In genomic region chr1:39178541-39179431, GRCh38 we compare ENCODE assay signal across 9 cellular contexts. TPM values are rescaled to one million over a fixed set of nuclear protein-coding genes. Genes with fewer than 3 reads are reported as not detected.
DNase-seq lines count a peak whose midpoint lies in the region; ATAC-seq, FAIRE-seq and TF ChIP-seq lines count a peak whose summit lies in the region.
"Had no signal": no experiment of that assay in that cellular context is flagged by ENCODE, and none has a peak within 500 bp of the region (broad histone marks: within the 10 kb centered on the region; RNA-seq: fewer than 3 reads in every experiment).

No MANE protein-coding gene starts in this region.

- no peaks in the 10 kb centered on the region for H3K36me3 ChIP-seq in HUES48 (ENCODE audit: control insufficient read depth, insufficient read depth, low read length)
- no peaks in the 10 kb centered on the region for H3K36me3 ChIP-seq in body of pancreas (replicated peaks in 1 of 2; ENCODE audit: insufficient read depth in 1 of 2, low read depth in 2 of 2)
- H3K36me3 ChIP-seq in thoracic aorta = no peaks in the 10 kb centered on the region
- H3K36me3 ChIP-seq in Karpas-422 (ENCODE audit: insufficient read depth, low read length) = no peaks in the 10 kb centered on the region
- no peaks in the 10 kb centered on the region for H3K36me3 ChIP-seq in small intestine (ENCODE audit: control insufficient read depth in 2 of 2, insufficient read depth in 2 of 2, low read length in 2 of 2)

- no peak for FAIRE-seq in small intestine (lab: Jason Lieb, UNC)

- peak; percentile 22 to 57 (median 40) for DNase-seq in body of pancreas
- DNase-seq in left lobe of liver (ENCODE audit: low spot score) = no peak
- no peak for DNase-seq in thoracic aorta (ENCODE audit: low spot score)
- no peak for DNase-seq in activated gamma-delta T cell treated with Interleukin-2 at 50 U/mL for 16 hours
- DNase-seq in Karpas-422 = no peak
- DNase-seq in small intestine = no peak
- DNase-seq: activated naive CD8-positive, alpha-beta T cell treated with anti-CD3 and anti-CD28 coated beads for 36 hours had no signal

- no peak overlapping the region for H3K4me3 ChIP-seq in HUES48 (ENCODE audit: low read depth, low read length)
- no peak overlapping the region for H3K4me3 ChIP-seq in body of pancreas
- peak overlapping the region; percentile 6 for H3K4me3 ChIP-seq in thoracic aorta
- no peak overlapping the region for H3K4me3 ChIP-seq in Karpas-422 (ENCODE audit: low read length)
- no peak overlapping the region for H3K4me3 ChIP-seq in small intestine (ENCODE audit: low read depth in 1 of 2, low read length in 2 of 2)

- ATAC-seq in body of pancreas (peak; percentile 85), left lobe of liver (peak; percentile 67), thoracic aorta (ENCODE audit: insufficient number of reproducible peaks, low FRiP score, low read depth) (no peak), GM18873 (IDR thresholded peaks at IDR 0.05; ENCODE audit: low FRiP score, unreplicated experiment) (no peak)

- 38 to 39% methylated on average over 6 of the region's 6 CpGs for WGBS in body of pancreas, 2 donors
- 59 to 67% (median 59%) methylated on average over 6 of the region's 6 CpGs for WGBS in small intestine, 3 donors

- H2AFZ ChIP-seq in Karpas-422 (ENCODE audit: low read length) = no peak overlapping the region

- H3K9me3 ChIP-seq in HUES48 (ENCODE audit: control insufficient read depth, insufficient read depth, low read length) (no peaks in the 10 kb centered on the region), body of pancreas (no peaks in the 10 kb centered on the region), thoracic aorta (no peaks in the 10 kb centered on the region), Karpas-422 (ENCODE audit: low read length) (no peaks in the 10 kb centered on the region), small intestine (ENCODE audit: control insufficient read depth, low read depth) (no peaks in the 10 kb centered on the region)

- H3K27ac ChIP-seq in HUES48 (ENCODE audit: low read depth, low read length) = peak overlapping the region; percentile 49
- H3K27ac ChIP-seq in body of pancreas = peak overlapping the region; percentile 42 to 79 (median 72)
- H3K27ac ChIP-seq in thoracic aorta = peak overlapping the region in 1 of 2 donors; percentile 56
- H3K27ac ChIP-seq in Karpas-422 (ENCODE audit: low read length) = no peak overlapping the region
- peak overlapping the region in 1 of 2 donors; percentile 42 for H3K27ac ChIP-seq in small intestine (ENCODE audit: low read depth in 1 of 2, low read length in 1 of 2)

- TF ChIP-seq POLR2A in body of pancreas (IDR thresholded peaks at IDR 0.05) = no peak

- H3K9ac ChIP-seq in HUES48 (ENCODE audit: low read depth, low read length) = no peak overlapping the region
- no peak overlapping the region for H3K9ac ChIP-seq in Karpas-422 (ENCODE audit: low read length)

- TF ChIP-seq CTCF in body of pancreas (IDR thresholded peaks at IDR 0.05) (no peak), thoracic aorta (IDR thresholded peaks at IDR 0.05) (no peak)

- H4K20me1 ChIP-seq in Karpas-422 (ENCODE audit: insufficient read depth, low read depth, low read length) = no peaks in the 10 kb centered on the region

- no peaks in the 10 kb centered on the region for H3K27me3 ChIP-seq in HUES48 (ENCODE audit: control insufficient read depth, insufficient read depth, low read length)
- H3K27me3 ChIP-seq in body of pancreas = no peaks in the 10 kb centered on the region
- no peaks in the 10 kb centered on the region for H3K27me3 ChIP-seq in thoracic aorta (replicated peaks; ENCODE audit: insufficient read depth)
- no peaks in the 10 kb centered on the region for H3K27me3 ChIP-seq in Karpas-422 (ENCODE audit: low read length)
- no peaks in the 10 kb centered on the region for H3K27me3 ChIP-seq in small intestine (ENCODE audit: control insufficient read depth in 2 of 2, insufficient read depth in 2 of 2, low read length in 2 of 2)

- no peaks in the 10 kb centered on the region for H3K79me2 ChIP-seq in Karpas-422 (ENCODE audit: low read length)

- H3K4me1 ChIP-seq in HUES48 (ENCODE audit: control insufficient read depth, insufficient read depth, low read length) (peaks cover 44% of the 10 kb centered on the region), body of pancreas (peaks cover 50% of the 10 kb centered on the region), thoracic aorta (ENCODE audit: control insufficient read depth in 1 of 2, low read depth in 2 of 2) (peaks cover 31 to 54% of the 10 kb centered on the region in 2 donors), Karpas-422 (ENCODE audit: low read length) (no peaks in the 10 kb centered on the region), small intestine (ENCODE audit: control insufficient read depth in 2 of 2, insufficient read depth in 1 of 2, low read depth in 1 of 2, low read length in 1 of 2) (peaks cover 0 to 11% of the 10 kb centered on the region in 2 donors)

- intact Hi-C loops in body of pancreas (cut with DNase I) = no loop called here

- H3K4me2 ChIP-seq in Karpas-422 (ENCODE audit: low read depth, low read length, poor library complexity, severe bottlenecking) = no peak overlapping the region

- H3K9me2 ChIP-seq in Karpas-422 (replicated peaks; ENCODE audit: insufficient read depth, low read length) = no peaks in the 10 kb centered on the region

RNA-seq across cellular contexts. Expression of gene MACF1, which starts 25.7 kb away (rescaled TPM):
- 100 to 1,000 TPM; 144 to 190 TPM for total RNA-seq in body of pancreas
- total RNA-seq in left lobe of liver = 89.9 TPM
- total RNA-seq in thoracic aorta = 100 to 1,000 TPM; 604 to 650 TPM
- 4.9 and 6.2 TPM in 2 replicates for total RNA-seq in Karpas-422 (2014; rRNA removed; shearing (Covaris generic); ENCODE audit: low replicate concordance)
- 10 to 100 TPM; 18.1 to 47.8 (median 21.3) TPM for polyA plus RNA-seq in small intestine

Comparison
In these comparisons a context has a peak if more than half of its experiments do, and no peak if none do; other contexts are left out.
1. ATAC-seq: peak in body of pancreas (single experiment) and left lobe of liver (single experiment); none in thoracic aorta (single experiment) and GM18873 (single experiment).
2. DNase-seq: peak in body of pancreas (4 of 4); none in left lobe of liver (single experiment), thoracic aorta (single experiment), activated gamma-delta T cell treated with Interleukin-2 at 50 U/mL for 16 hours (single experiment), Karpas-422 (single experiment) and small intestine (single experiment).
3. RNA of gene MACF1, which starts 25.7 kb away (total RNA-seq): 604 to 650 TPM in thoracic aorta, 144 to 190 TPM in body of pancreas and 89.9 TPM in left lobe of liver (single experiment); 4.9 to 6.2 TPM in Karpas-422; every median in the first group is over 10 times any median in the second.